In the genomic region with DNA sequence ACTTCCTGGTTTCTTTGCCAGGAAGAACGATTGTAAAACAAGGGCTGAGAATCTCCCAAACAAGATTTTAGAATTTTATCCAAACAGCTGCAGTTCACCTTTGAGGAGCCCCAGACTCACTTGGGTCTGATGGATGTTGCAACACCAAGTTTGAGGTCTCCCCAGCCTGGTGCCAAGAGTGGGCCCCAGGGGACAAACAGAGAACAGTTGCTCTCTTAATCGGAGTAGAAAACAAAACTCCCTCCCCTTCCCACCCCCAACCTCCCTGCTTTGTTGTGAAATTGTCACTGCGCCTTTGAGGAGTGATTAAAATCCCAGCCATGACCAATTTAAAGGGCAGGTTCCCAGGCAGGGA, we compare ENCODE assay signal across 9 cellular contexts.
DNase-seq lines count a peak whose midpoint lies in the region; ATAC-seq, FAIRE-seq and TF ChIP-seq lines count a peak whose summit lies in the region.
"Had no signal": no experiment of that assay in that cellular context is flagged by ENCODE, and none has a peak within 500 bp of the region (broad histone marks: within the 10 kb centered on the region; RNA-seq: fewer than 3 reads in every experiment).

No MANE protein-coding gene starts in this region.

- FAIRE-seq in GM12878 (lab: Jason Lieb, UNC): no peak

- POLR2A ChIA-PET in GM12878 (lab: Charles Lee): interaction anchor here (1.6 kb wide), 1 partner anchor 8 kb away, joined by 4 read pairs; no protein-coding TSS in a partner anchor

- peaks cover 43% of the 10 kb centered on the region for H3K4me1 Mint-ChIP-seq in type B pancreatic cell (ENCODE audit: unreplicated experiment)
- H3K4me1 Mint-ChIP-seq in CD14-positive monocyte: peaks cover 21% of the 10 kb centered on the region

- H3K79me2 ChIP-seq in GM12878 (ENCODE audit: control insufficient read depth, insufficient read depth, low read length): peaks cover 92% of the 10 kb centered on the region

- H3K36me3 ChIP-seq in GM12878 (ENCODE audit: control insufficient read depth in 2 of 2, insufficient read depth in 2 of 2, low read length in 1 of 2): peaks cover 0 to 1% of the 10 kb centered on the region in 2 experiments; a peak in 3 of 4 replicates

- H3K27me3 Mint-ChIP-seq in type B pancreatic cell: no peaks in the 10 kb centered on the region
- H3K27me3 Mint-ChIP-seq in CD14-positive monocyte (ENCODE audit: low read depth in 3 of 3): peaks cover 0 to 4% (median 2%) of the 10 kb centered on the region in 3 donors

- H3K4me3 Mint-ChIP-seq in type B pancreatic cell (no peak overlapping the region), CD14-positive monocyte (no peak overlapping the region)

- RAD21 ChIA-PET in GM12878 (lab: Charles Lee; ENCODE audit: unreplicated experiment): interaction anchor here (2.5 kb wide), 1 partner anchor 15 kb away, joined by 13 read pairs; no protein-coding TSS in a partner anchor

- SMC1A ChIA-PET in GM12878 (lab: Charles Lee; ENCODE audit: uncharacterized antibody, unreplicated experiment): interaction anchor here (1.7 kb wide), 1 partner anchor 87 kb away, joined by 3 read pairs; no protein-coding TSS in a partner anchor

- H4K20me1 ChIP-seq in GM12878 (ENCODE audit: control insufficient read depth, insufficient read depth): no peaks in the 10 kb centered on the region

- peak overlapping the region; percentile 64 for H3K27ac ChIP-seq in GM12878 (ENCODE audit: control insufficient read depth, insufficient read depth)

- intact Hi-C loops in GM12878 (cut with micrococcal nuclease; ENCODE audit: unreplicated experiment) (no loop called here), CD14-positive monocyte (cut with micrococcal nuclease) (no loop called here)

- TF ChIP-seq POLR2A in GM12878 (IDR thresholded peaks at IDR 0.05; ENCODE audit: low read depth, low read length): no peak

- peaks cover 3% of the 10 kb centered on the region for H3K36me3 Mint-ChIP-seq in type B pancreatic cell
- H3K36me3 Mint-ChIP-seq in CD14-positive monocyte: peaks cover 0 to 2% of the 10 kb centered on the region in 2 donors

- TF ChIP-seq RAD21 in GM12878 (IDR thresholded peaks at IDR 0.05; ENCODE audit: insufficient read depth, low read depth, low read length): 0 out of 2 replicates have a peak, but pooled peaks have one; percentile 12

- H3K27me3 ChIP-seq in GM12878 (replicated peaks in 1 of 2; ENCODE audit: control insufficient read depth in 2 of 2, insufficient read depth in 2 of 2, low read length in 1 of 2): no peaks in the 10 kb centered on the region

- peaks cover 11% of the 10 kb centered on the region for H3K9me3 ChIP-seq in GM12878 (replicated peaks; ENCODE audit: control insufficient read depth, insufficient read depth, low read length)

- no peak overlapping the region for H2AFZ ChIP-seq in GM12878 (ENCODE audit: control insufficient read depth, low read depth, low read length)

- H3K4me3 ChIP-seq in GM12878: no peak overlapping the region

- H3K9ac ChIP-seq in GM12878 (ENCODE audit: control insufficient read depth, insufficient read depth, low read length): no peak overlapping the region

- DNase-seq in NCI-H748 (lab: John Stamatoyannopoulos, UW; ENCODE audit: unreplicated experiment): peak; percentile 59
- DNase-seq in NCI-H748 treated with DMSO at 0.1 percent for 48 hours (lab: John Stamatoyannopoulos, UW): no peak
- no peak for DNase-seq in GM12878 (ENCODE audit: low read depth, low spot score)
- peak; percentile 29 for DNase-seq in midbrain (lab: John Stamatoyannopoulos, UW)
- no peak for DNase-seq in type B pancreatic cell (ENCODE audit: extremely low spot score, unreplicated experiment)
- no peak for DNase-seq in CD14-positive monocyte (ENCODE audit: low spot score)

- peaks cover 82% of the 10 kb centered on the region for H3K4me1 ChIP-seq in GM12878 (ENCODE audit: control insufficient read depth, insufficient read depth, low read length)

- no peak for TF ChIP-seq CTCF in GM12878 (IDR thresholded peaks at IDR 0.05 in 2 of 3, conservative IDR thresholded peaks at IDR 0.05 in 1 of 3; ENCODE audit: control insufficient read depth in 2 of 3, extremely low read depth in 1 of 3, insufficient read depth in 1 of 3, low read depth in 3 of 3, low read length in 3 of 3)
- TF ChIP-seq CTCF in type B pancreatic cell (conservative IDR thresholded peaks at IDR 0.05): no peak
- no peak for TF ChIP-seq CTCF in CD14-positive monocyte (IDR thresholded peaks at IDR 0.05)

- CTCF ChIA-PET in GM12878 (lab: Yijun Ruan, JAX): no interaction called here

- 82% methylated on average over 2 of the region's 3 CpGs for WGBS in GM12878 (ENCODE audit: insufficient coverage, insufficient replicate concordance, low lambda C conversion rate, missing lambda C conversion rate)

- ATAC-seq in GM12878: peak; percentile 16; the same call in 2 of the 3 replicates
- ATAC-seq in GM19395 (IDR thresholded peaks at IDR 0.05; ENCODE audit: unreplicated experiment): no peak
- ATAC-seq in GM18498 (IDR thresholded peaks at IDR 0.05; ENCODE audit: unreplicated experiment): no peak
- ATAC-seq: SK-N-SH treated with all-trans-retinoic acid at 6 μM for 48 hours had no signal

- H3K27ac Mint-ChIP-seq in type B pancreatic cell (peak overlapping the region; percentile 39), CD14-positive monocyte (peak overlapping the region in 1 of 7 donors; percentile 17)

- no TSS peak for BruUV-seq in GM12878 (replicated peaks; lab: Mats Ljungman, UMichigan)

- peaks cover 4% of the 10 kb centered on the region for H3K9me3 Mint-ChIP-seq in type B pancreatic cell
- peaks cover 0 to 5% (median 0%) of the 10 kb centered on the region in 7 donors for H3K9me3 Mint-ChIP-seq in CD14-positive monocyte

- in situ Hi-C loops in GM12878 (cut with MboI): no loop called here

- peak overlapping the region; percentile 46; the same call in 1 of the 2 replicates for H3K4me2 ChIP-seq in GM12878 (ENCODE audit: control insufficient read depth, insufficient read depth)

- TF ChIP-seq EP300 in GM12878 (IDR thresholded peaks at IDR 0.05; ENCODE audit: borderline replicate concordance in 1 of 2, control insufficient read depth in 1 of 2, low read depth in 2 of 2, low read length in 2 of 2): no peak; a peak in 1 of 4 replicates

TF ChIP-seq in GM12878, 131 proteins besides CTCF, POLR2A, EP300 and RAD21 (continues in another document):
- TF ChIP-seq HDAC6 (IDR thresholded peaks at IDR 0.05; ENCODE audit: unreplicated experiment): no peak
- TF ChIP-seq, protein P1, sequence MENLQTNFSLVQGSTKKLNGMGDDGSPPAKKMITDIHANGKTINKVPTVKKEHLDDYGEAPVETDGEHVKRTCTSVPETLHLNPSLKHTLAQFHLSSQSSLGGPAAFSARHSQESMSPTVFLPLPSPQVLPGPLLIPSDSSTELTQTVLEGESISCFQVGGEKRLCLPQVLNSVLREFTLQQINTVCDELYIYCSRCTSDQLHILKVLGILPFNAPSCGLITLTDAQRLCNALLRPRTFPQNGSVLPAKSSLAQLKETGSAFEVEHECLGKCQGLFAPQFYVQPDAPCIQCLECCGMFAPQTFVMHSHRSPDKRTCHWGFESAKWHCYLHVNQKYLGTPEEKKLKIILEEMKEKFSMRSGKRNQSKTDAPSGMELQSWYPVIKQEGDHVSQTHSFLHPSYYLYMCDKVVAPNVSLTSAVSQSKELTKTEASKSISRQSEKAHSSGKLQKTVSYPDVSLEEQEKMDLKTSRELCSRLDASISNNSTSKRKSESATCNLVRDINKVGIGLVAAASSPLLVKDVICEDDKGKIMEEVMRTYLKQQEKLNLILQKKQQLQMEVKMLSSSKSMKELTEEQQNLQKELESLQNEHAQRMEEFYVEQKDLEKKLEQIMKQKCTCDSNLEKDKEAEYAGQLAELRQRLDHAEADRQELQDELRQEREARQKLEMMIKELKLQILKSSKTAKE (IDR thresholded peaks at IDR 0.05; ENCODE audit: low read depth, poor library complexity, severe bottlenecking): no peak
- peak; percentile 90 for TF ChIP-seq MEF2B (IDR thresholded peaks at IDR 0.05; ENCODE audit: partially characterized antibody, poor library complexity, severe bottlenecking)
- no peak for TF ChIP-seq ZNF217 (IDR thresholded peaks at IDR 0.05)
- no peak for TF ChIP-seq NBN (IDR thresholded peaks at IDR 0.05)
- no peak for TF ChIP-seq ATF7 (IDR thresholded peaks at IDR 0.05; ENCODE audit: low read depth)
- TF ChIP-seq SMAD5 (IDR thresholded peaks at IDR 0.05; ENCODE audit: low read depth): no peak
- 0 out of 2 replicates have a peak, but pooled peaks have one; percentile 18 for TF ChIP-seq TCF12 (IDR thresholded peaks at IDR 0.05; ENCODE audit: low read depth, low read length)
- TF ChIP-seq, protein P2, sequence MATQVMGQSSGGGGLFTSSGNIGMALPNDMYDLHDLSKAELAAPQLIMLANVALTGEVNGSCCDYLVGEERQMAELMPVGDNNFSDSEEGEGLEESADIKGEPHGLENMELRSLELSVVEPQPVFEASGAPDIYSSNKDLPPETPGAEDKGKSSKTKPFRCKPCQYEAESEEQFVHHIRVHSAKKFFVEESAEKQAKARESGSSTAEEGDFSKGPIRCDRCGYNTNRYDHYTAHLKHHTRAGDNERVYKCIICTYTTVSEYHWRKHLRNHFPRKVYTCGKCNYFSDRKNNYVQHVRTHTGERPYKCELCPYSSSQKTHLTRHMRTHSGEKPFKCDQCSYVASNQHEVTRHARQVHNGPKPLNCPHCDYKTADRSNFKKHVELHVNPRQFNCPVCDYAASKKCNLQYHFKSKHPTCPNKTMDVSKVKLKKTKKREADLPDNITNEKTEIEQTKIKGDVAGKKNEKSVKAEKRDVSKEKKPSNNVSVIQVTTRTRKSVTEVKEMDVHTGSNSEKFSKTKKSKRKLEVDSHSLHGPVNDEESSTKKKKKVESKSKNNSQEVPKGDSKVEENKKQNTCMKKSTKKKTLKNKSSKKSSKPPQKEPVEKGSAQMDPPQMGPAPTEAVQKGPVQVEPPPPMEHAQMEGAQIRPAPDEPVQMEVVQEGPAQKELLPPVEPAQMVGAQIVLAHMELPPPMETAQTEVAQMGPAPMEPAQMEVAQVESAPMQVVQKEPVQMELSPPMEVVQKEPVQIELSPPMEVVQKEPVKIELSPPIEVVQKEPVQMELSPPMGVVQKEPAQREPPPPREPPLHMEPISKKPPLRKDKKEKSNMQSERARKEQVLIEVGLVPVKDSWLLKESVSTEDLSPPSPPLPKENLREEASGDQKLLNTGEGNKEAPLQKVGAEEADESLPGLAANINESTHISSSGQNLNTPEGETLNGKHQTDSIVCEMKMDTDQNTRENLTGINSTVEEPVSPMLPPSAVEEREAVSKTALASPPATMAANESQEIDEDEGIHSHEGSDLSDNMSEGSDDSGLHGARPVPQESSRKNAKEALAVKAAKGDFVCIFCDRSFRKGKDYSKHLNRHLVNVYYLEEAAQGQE (IDR thresholded peaks at IDR 0.05; ENCODE audit: low read depth, low read length): no peak
- TF ChIP-seq ESRRA (IDR thresholded peaks at IDR 0.05; ENCODE audit: low read length): no peak
- no peak for TF ChIP-seq YY1 (IDR thresholded peaks at IDR 0.05; ENCODE audit: low read depth, low read length)
- no peak for TF ChIP-seq GATAD2B (conservative IDR thresholded peaks at IDR 0.05; ENCODE audit: low read depth)
- no peak for TF ChIP-seq ASH2L (IDR thresholded peaks at IDR 0.05; ENCODE audit: borderline replicate concordance, low read depth)
- no peak for TF ChIP-seq BACH1 (IDR thresholded peaks at IDR 0.05; ENCODE audit: borderline replicate concordance)

Comparison
In these comparisons a context has a peak if more than half of its experiments do, and no peak if none do; other contexts are left out.
1. DNase-seq: peak in NCI-H748 (single experiment) and midbrain (single experiment); none in NCI-H748 treated with DMSO at 0.1 percent for 48 hours (single experiment), GM12878 (single experiment), type B pancreatic cell (single experiment) and CD14-positive monocyte (single experiment).